Comparison of ENCODE assay signal across 39 cellular contexts in the genomic region with DNA sequence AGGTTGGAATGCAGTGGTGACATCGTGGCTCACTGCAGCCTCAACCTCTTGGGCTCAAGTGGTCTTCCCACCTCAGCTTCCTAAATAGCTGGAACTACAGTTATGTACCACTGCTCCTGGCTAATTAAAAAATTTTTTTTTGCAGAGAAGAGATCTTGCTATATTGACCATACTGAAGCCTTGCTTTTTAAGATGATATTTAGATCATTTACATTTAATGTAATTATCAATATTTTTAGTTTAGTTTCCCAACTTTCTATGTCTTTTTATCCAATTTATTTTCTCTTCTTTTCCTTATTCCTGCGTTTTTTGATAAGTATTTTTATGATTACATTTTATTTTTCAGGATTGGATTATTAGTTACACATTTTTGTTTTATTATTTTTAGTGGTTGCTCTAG.
"Had no signal": no experiment of that assay in that cellular context is flagged by ENCODE, and none has a peak within 500 bp of the region (broad histone marks: within the 10 kb centered on the region; RNA-seq: fewer than 3 reads in every experiment).

No MANE protein-coding gene starts in this region.

- FAIRE-seq: astrocyte, bronchial epithelial cell had no signal

- H3K9me3 Mint-ChIP-seq: activated naive CD4-positive, alpha-beta T cell treated with anti-CD3 and anti-CD28 coated beads, Interleukin-2, amount 10 ng/mL, durations not matched to agents 7 days and 5 days; activated naive CD8-positive, alpha-beta T cell treated with anti-CD3 and anti-CD28 coated beads, Interleukin-2, amount 10 ng/mL, durations not matched to agents 7 days and 5 days; activated T-helper 1 cell treated with anti-CD3 and anti-CD28 coated beads, Interleukin-12 subunit alpha, Interleukin-12 subunit beta, Interleukin-2, Interleukin-4 antibody, amounts not matched to agents 30 ng/mL and 10 ng/mL and 1 ng/mL, durations not matched to agents 14 hours and 24 hours and 36 hours; activated T-helper 2 cell treated with anti-CD3 and anti-CD28 coated beads, Interferon-gamma antibody, Interleukin-2, Interleukin-4, amounts not matched to agents 10 μg/mL and 5 μg/mL and 100 μg/mL, durations not matched to agents 14 hours and 24 hours and 36 hours; central memory CD8-positive, alpha-beta T cell had no signal

- DNase-seq: activated effector memory CD4-positive, alpha-beta T cell treated with anti-CD3 and anti-CD28 coated beads, Interleukin-2, amount 50 U/mL, for 16 hours; activated effector memory CD4-positive, alpha-beta T cell treated with Interleukin-2 at 50 U/mL for 16 hours; activated gamma-delta T cell; activated gamma-delta T cell treated with Interleukin-2 at 50 U/mL for 16 hours; activated naive CD4-positive, alpha-beta T cell; activated naive CD4-positive, alpha-beta T cell treated with anti-CD3 and anti-CD28 coated beads for 36 hours; activated naive CD4-positive, alpha-beta T cell treated with anti-CD3 and anti-CD28 coated beads, Interleukin-2, amount 10 ng/mL, durations not matched to agents 7 days and 5 days; activated naive CD4-positive, alpha-beta T cell treated with anti-CD3 and anti-CD28 coated beads, Interleukin-2, amount 50 U/mL, for 16 hours; activated naive CD4-positive, alpha-beta T cell treated with Interleukin-2 at 50 U/mL for 16 hours; activated naive CD8-positive, alpha-beta T cell treated with anti-CD3 and anti-CD28 coated beads for 36 hours; activated naive CD8-positive, alpha-beta T cell treated with anti-CD3 and anti-CD28 coated beads, Interleukin-2, amount 10 ng/mL, durations not matched to agents 7 days and 5 days; activated naive CD8-positive, alpha-beta T cell treated with anti-CD3 and anti-CD28 coated beads, Interleukin-2, amount 50 U/mL, for 24 hours; activated T-cell treated with anti-CD3 and anti-CD28 coated beads, Interleukin-2, amount 50 U/mL, for 24 hours; activated T-cell treated with anti-CD3 and anti-CD28 coated beads, Interleukin-2, amount 50 U/mL, for 4 hours; activated T-cell treated with anti-CD3 and anti-CD28 coated beads, Interleukin-2, amount 50 U/mL, for 48 hours; activated T-cell treated with anti-CD3 and anti-CD28 coated beads, Interleukin-2, amount 50 U/mL, for 72 hours; adrenal gland; amniotic stem cell; amygdala; anterior cingulate cortex; aorta; body of pancreas; brain microvascular endothelial cell; caudate nucleus; central memory CD4-positive, alpha-beta T cell; cerebellar nuclear complex had no signal

- H3K36me3 Mint-ChIP-seq: activated naive CD4-positive, alpha-beta T cell treated with anti-CD3 and anti-CD28 coated beads, Interleukin-2, amount 10 ng/mL, durations not matched to agents 7 days and 5 days; activated naive CD4-positive, alpha-beta T cell treated with anti-CD3 and anti-CD28 coated beads, Interleukin-2, amount 50 U/mL, for 24 hours; activated naive CD4-positive, alpha-beta T cell treated with anti-CD3 and anti-CD28 coated beads, Interleukin-2, amount 50 U/mL, for 72 hours; activated naive CD8-positive, alpha-beta T cell; activated naive CD8-positive, alpha-beta T cell treated with anti-CD3 and anti-CD28 coated beads for 36 hours; activated naive CD8-positive, alpha-beta T cell treated with anti-CD3 and anti-CD28 coated beads, Interleukin-2, amount 10 ng/mL, durations not matched to agents 7 days and 5 days had no signal

- H3K27ac ChIP-seq: adrenal gland, ascending aorta, body of pancreas, brain microvascular endothelial cell, breast epithelium, cardiac muscle cell had no signal

- H3K4me1 ChIP-seq: adrenal gland, ascending aorta, body of pancreas, breast epithelium had no signal

- H3K36me3 ChIP-seq: adrenal gland, ascending aorta, brain microvascular endothelial cell, breast epithelium, cardiac muscle cell had no signal

- ATAC-seq: activated naive CD4-positive, alpha-beta T cell treated with anti-CD3 and anti-CD28 coated beads, Interleukin-2, amount 50 U/mL, for 72 hours; activated naive CD8-positive, alpha-beta T cell treated with anti-CD3 and anti-CD28 coated beads, Interleukin-2, amount 50 U/mL, for 24 hours; activated T-cell treated with anti-CD3 and anti-CD28 coated beads, Interleukin-2, amount 50 U/mL, for 4 hours; activated T-cell treated with anti-CD3 and anti-CD28 coated beads, Interleukin-2, amount 50 U/mL, for 72 hours; activated T-helper 17 cell treated with anti-CD3 and anti-CD28 coated beads, Interleukin-2, amount 50 U/mL, for 72 hours; body of pancreas had no signal

- H3K27me3 ChIP-seq: adrenal gland, ascending aorta, body of pancreas, brain microvascular endothelial cell, breast epithelium, cardiac muscle cell had no signal

- H3K4me3 ChIP-seq: adrenal gland, ascending aorta, body of pancreas, breast epithelium, cardiac muscle cell had no signal

- H3K9me3 ChIP-seq: adrenal gland had no signal

- H3K27ac Mint-ChIP-seq: activated naive CD4-positive, alpha-beta T cell treated with anti-CD3 and anti-CD28 coated beads for 36 hours; activated naive CD4-positive, alpha-beta T cell treated with anti-CD3 and anti-CD28 coated beads, Interleukin-2, amount 10 ng/mL, durations not matched to agents 7 days and 5 days; activated naive CD4-positive, alpha-beta T cell treated with anti-CD3 and anti-CD28 coated beads, Interleukin-2, amount 50 U/mL, for 24 hours; activated naive CD4-positive, alpha-beta T cell treated with anti-CD3 and anti-CD28 coated beads, Interleukin-2, amount 50 U/mL, for 72 hours; activated naive CD8-positive, alpha-beta T cell; activated naive CD8-positive, alpha-beta T cell treated with anti-CD3 and anti-CD28 coated beads for 36 hours; activated naive CD8-positive, alpha-beta T cell treated with anti-CD3 and anti-CD28 coated beads, Interleukin-2, amount 10 ng/mL, durations not matched to agents 7 days and 5 days; activated naive CD8-positive, alpha-beta T cell treated with anti-CD3 and anti-CD28 coated beads, Interleukin-2, amount 50 U/mL, for 24 hours; activated T-cell treated with anti-CD3 and anti-CD28 coated beads, Interleukin-2, amount 50 U/mL, for 24 hours; activated T-cell treated with anti-CD3 and anti-CD28 coated beads, Interleukin-2, amount 50 U/mL, for 72 hours; activated T-helper 1 cell treated with anti-CD3 and anti-CD28 coated beads, Interleukin-12 subunit alpha, Interleukin-12 subunit beta, Interleukin-2, Interleukin-4 antibody, amounts not matched to agents 30 ng/mL and 10 ng/mL and 1 ng/mL, durations not matched to agents 14 hours and 24 hours and 36 hours; activated T-helper 17 cell treated with anti-CD3 and anti-CD28 coated beads, Interleukin-2, amount 50 U/mL, for 72 hours; activated T-helper 2 cell treated with anti-CD3 and anti-CD28 coated beads, Interferon-gamma antibody, Interleukin-2, Interleukin-4, amounts not matched to agents 10 μg/mL and 5 μg/mL and 100 μg/mL, durations not matched to agents 14 hours and 24 hours and 36 hours; brain had no signal

- H3K4me1 Mint-ChIP-seq: activated naive CD4-positive, alpha-beta T cell treated with anti-CD3 and anti-CD28 coated beads, Interleukin-2, amount 10 ng/mL, durations not matched to agents 7 days and 5 days; activated naive CD4-positive, alpha-beta T cell treated with anti-CD3 and anti-CD28 coated beads, Interleukin-2, amount 50 U/mL, for 24 hours; activated naive CD8-positive, alpha-beta T cell treated with anti-CD3 and anti-CD28 coated beads for 36 hours; activated naive CD8-positive, alpha-beta T cell treated with anti-CD3 and anti-CD28 coated beads, Interleukin-2, amount 10 ng/mL, durations not matched to agents 7 days and 5 days; activated naive CD8-positive, alpha-beta T cell treated with anti-CD3 and anti-CD28 coated beads, Interleukin-2, amount 50 U/mL, for 24 hours; activated T-helper 17 cell treated with anti-CD3 and anti-CD28 coated beads, Interleukin-2, amount 50 U/mL, for 72 hours; brain; central memory CD8-positive, alpha-beta T cell had no signal

- H3K4me3 Mint-ChIP-seq: activated naive CD4-positive, alpha-beta T cell treated with anti-CD3 and anti-CD28 coated beads for 36 hours; activated naive CD4-positive, alpha-beta T cell treated with anti-CD3 and anti-CD28 coated beads, Interleukin-2, amount 10 ng/mL, durations not matched to agents 7 days and 5 days; activated naive CD4-positive, alpha-beta T cell treated with anti-CD3 and anti-CD28 coated beads, Interleukin-2, amount 50 U/mL, for 24 hours; activated naive CD8-positive, alpha-beta T cell; activated naive CD8-positive, alpha-beta T cell treated with anti-CD3 and anti-CD28 coated beads for 36 hours; activated naive CD8-positive, alpha-beta T cell treated with anti-CD3 and anti-CD28 coated beads, Interleukin-2, amount 10 ng/mL, durations not matched to agents 7 days and 5 days; activated naive CD8-positive, alpha-beta T cell treated with anti-CD3 and anti-CD28 coated beads, Interleukin-2, amount 50 U/mL, for 24 hours; activated T-cell treated with anti-CD3 and anti-CD28 coated beads, Interleukin-2, amount 50 U/mL, for 24 hours; activated T-cell treated with anti-CD3 and anti-CD28 coated beads, Interleukin-2, amount 50 U/mL, for 4 hours; activated T-cell treated with anti-CD3 and anti-CD28 coated beads, Interleukin-2, amount 50 U/mL, for 72 hours; activated T-helper 1 cell treated with anti-CD3 and anti-CD28 coated beads, Interleukin-12 subunit alpha, Interleukin-12 subunit beta, Interleukin-2, Interleukin-4 antibody, amounts not matched to agents 30 ng/mL and 10 ng/mL and 1 ng/mL, durations not matched to agents 14 hours and 24 hours and 36 hours; activated T-helper 17 cell treated with anti-CD3 and anti-CD28 coated beads, Interleukin-2, amount 50 U/mL, for 72 hours; brain; central memory CD8-positive, alpha-beta T cell had no signal

- H3K27me3 Mint-ChIP-seq: activated naive CD8-positive, alpha-beta T cell treated with anti-CD3 and anti-CD28 coated beads for 36 hours; activated naive CD8-positive, alpha-beta T cell treated with anti-CD3 and anti-CD28 coated beads, Interleukin-2, amount 10 ng/mL, durations not matched to agents 7 days and 5 days; activated T-cell treated with anti-CD3 and anti-CD28 coated beads, Interleukin-2, amount 50 U/mL, for 24 hours; brain had no signal
